In the genomic region with DNA sequence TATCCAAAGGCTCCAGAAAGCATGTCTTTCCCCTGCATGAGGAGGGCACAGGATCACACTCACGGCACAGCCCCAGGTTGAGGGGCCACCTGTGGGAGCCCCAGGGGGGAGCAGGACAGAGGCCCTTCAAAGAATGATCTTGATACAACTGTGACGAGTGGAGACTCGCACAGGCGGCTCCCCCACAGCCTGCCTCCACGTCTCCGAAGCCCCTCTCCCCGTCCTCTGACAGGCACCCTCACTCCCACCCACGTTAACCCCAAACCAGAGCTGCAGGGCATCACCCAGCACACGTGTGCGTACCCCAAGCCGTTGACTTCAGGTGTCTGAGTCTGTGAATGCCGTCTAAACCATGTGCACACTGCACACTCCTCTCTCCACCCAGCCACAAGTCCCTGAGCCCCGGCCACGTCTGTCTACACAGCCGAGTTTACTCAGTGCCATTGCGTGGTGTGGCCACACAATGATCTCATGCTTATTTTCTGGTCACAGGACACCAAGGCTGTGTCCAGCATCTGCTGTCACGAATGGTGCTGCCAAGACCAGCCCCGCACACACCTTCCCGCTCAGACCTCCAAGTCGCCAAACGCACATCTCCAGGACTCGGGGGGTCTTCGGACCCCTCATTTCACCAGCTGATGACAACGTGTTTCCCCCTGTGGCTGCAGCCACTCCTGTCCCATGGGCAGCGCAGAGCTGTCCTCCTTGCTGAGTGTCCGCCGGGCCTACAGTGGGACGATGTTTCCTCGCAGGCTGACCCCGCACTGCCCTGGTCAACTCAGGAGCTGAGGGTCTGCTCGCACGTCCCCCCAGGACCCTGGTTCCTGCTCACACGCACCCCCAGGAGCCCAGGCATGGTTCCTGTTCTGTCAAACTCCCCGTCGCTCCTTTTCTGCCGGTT, we compare ENCODE assay signal across 21 cellular contexts.
A peak's percentile ranks its signal among the peaks of the same experiment; 100 is the strongest.
DNase-seq lines count a peak whose midpoint lies in the region; ATAC-seq and TF ChIP-seq lines count a peak whose summit lies in the region.
"Had no signal": no experiment of that assay in that cellular context is flagged by ENCODE, and none has a peak within 500 bp of the region (broad histone marks: within the 10 kb centered on the region; RNA-seq: fewer than 3 reads in every experiment).

No MANE protein-coding gene starts in this region.

- H3K27me3 Mint-ChIP-seq in activated T-cell treated with anti-CD3 and anti-CD28 coated beads, Interleukin-2, amount 50 U/mL, for 24 hours = no peaks in the 10 kb centered on the region
- H3K27me3 Mint-ChIP-seq in activated T-cell treated with anti-CD3 and anti-CD28 coated beads, Interleukin-2, amount 50 U/mL, for 72 hours (ENCODE audit: low read depth) = no peaks in the 10 kb centered on the region
- no peaks in the 10 kb centered on the region for H3K27me3 Mint-ChIP-seq in stimulated activated naive B cell treated with anti-CD40 and anti-IgM and Interleukin-4, amounts not matched to agents 10 μg/mL and 1 μg/mL and 100 μg/mL, for 72 hours
- H3K27me3 Mint-ChIP-seq: activated naive CD8-positive, alpha-beta T cell; naive thymus-derived CD4-positive, alpha-beta T cell had no signal

- no peak overlapping the region for H3K4me3 Mint-ChIP-seq in activated T-cell treated with anti-CD3 and anti-CD28 coated beads, Interleukin-2, amount 50 U/mL, for 24 hours
- no peak overlapping the region for H3K4me3 Mint-ChIP-seq in activated T-cell treated with anti-CD3 and anti-CD28 coated beads, Interleukin-2, amount 50 U/mL, for 72 hours
- no peak overlapping the region for H3K4me3 Mint-ChIP-seq in stimulated activated naive B cell treated with anti-CD40 and anti-IgM and Interleukin-4, amounts not matched to agents 10 μg/mL and 1 μg/mL and 100 μg/mL, for 72 hours
- H3K4me3 Mint-ChIP-seq in stimulated activated effector memory CD8-positive, alpha-beta T cell treated with anti-CD3 and anti-CD28 coated beads, Interleukin-12 subunit alpha, Interleukin-12 subunit beta, amount 100 ng/mL, for 72 hours = no peak overlapping the region
- H3K4me3 Mint-ChIP-seq: activated naive CD8-positive, alpha-beta T cell; activated T-helper 1 cell treated with anti-CD3 and anti-CD28 coated beads, Interleukin-12 subunit alpha, Interleukin-12 subunit beta, Interleukin-2, Interleukin-4 antibody, amounts not matched to agents 30 ng/mL and 10 ng/mL and 1 ng/mL, durations not matched to agents 14 hours and 24 hours and 36 hours; naive thymus-derived CD4-positive, alpha-beta T cell had no signal

- H3K9me3 ChIP-seq in Peyer's patch = no peaks in the 10 kb centered on the region
- peaks cover 5% of the 10 kb centered on the region for H3K9me3 ChIP-seq in lower lobe of right lung
- H3K9me3 ChIP-seq in SJCRH30 (replicated peaks) = no peaks in the 10 kb centered on the region; the same call in 1 of the 2 replicates
- H3K9me3 ChIP-seq: A549, uterus had no signal

- H3K36me3 ChIP-seq in Peyer's patch = no peaks in the 10 kb centered on the region
- H3K36me3 ChIP-seq in lower lobe of right lung = no peaks in the 10 kb centered on the region
- no peaks in the 10 kb centered on the region for H3K36me3 ChIP-seq in SJCRH30
- H3K36me3 ChIP-seq: BE2C, right lobe of liver, uterus had no signal

- no peak for TF ChIP-seq POLR2A in Peyer's patch (IDR thresholded peaks at IDR 0.05)

- H3K4me1 Mint-ChIP-seq in activated T-cell treated with anti-CD3 and anti-CD28 coated beads, Interleukin-2, amount 50 U/mL, for 24 hours (ENCODE audit: low read depth) = peaks cover 1% of the 10 kb centered on the region
- H3K4me1 Mint-ChIP-seq in activated T-cell treated with anti-CD3 and anti-CD28 coated beads, Interleukin-2, amount 50 U/mL, for 72 hours (ENCODE audit: low read depth) = peaks cover 8% of the 10 kb centered on the region
- H3K4me1 Mint-ChIP-seq in stimulated activated naive B cell treated with anti-CD40 and anti-IgM and Interleukin-4, amounts not matched to agents 10 μg/mL and 1 μg/mL and 100 μg/mL, for 72 hours = peaks cover 2 to 6% of the 10 kb centered on the region in 2 donors
- peaks cover 15% of the 10 kb centered on the region for H3K4me1 Mint-ChIP-seq in stimulated activated effector memory CD8-positive, alpha-beta T cell treated with anti-CD3 and anti-CD28 coated beads, Interleukin-12 subunit alpha, Interleukin-12 subunit beta, amount 100 ng/mL, for 72 hours

- intact Hi-C loops in lower lobe of right lung (cut with DNase I) = no loop called here

- H3K36me3 Mint-ChIP-seq in activated T-cell treated with anti-CD3 and anti-CD28 coated beads, Interleukin-2, amount 50 U/mL, for 24 hours (ENCODE audit: low read depth) = peaks cover 54% of the 10 kb centered on the region
- H3K36me3 Mint-ChIP-seq in activated T-cell treated with anti-CD3 and anti-CD28 coated beads, Interleukin-2, amount 50 U/mL, for 72 hours (ENCODE audit: insufficient read depth in 2 of 2) = no peaks in the 10 kb centered on the region
- peaks cover 13 to 20% of the 10 kb centered on the region in 2 donors for H3K36me3 Mint-ChIP-seq in stimulated activated naive B cell treated with anti-CD40 and anti-IgM and Interleukin-4, amounts not matched to agents 10 μg/mL and 1 μg/mL and 100 μg/mL, for 72 hours
- peaks cover 5% of the 10 kb centered on the region for H3K36me3 Mint-ChIP-seq in stimulated activated effector memory CD8-positive, alpha-beta T cell treated with anti-CD3 and anti-CD28 coated beads, Interleukin-12 subunit alpha, Interleukin-12 subunit beta, amount 100 ng/mL, for 72 hours

- H3K9me3 Mint-ChIP-seq in activated T-cell treated with anti-CD3 and anti-CD28 coated beads, Interleukin-2, amount 50 U/mL, for 24 hours = no peaks in the 10 kb centered on the region
- H3K9me3 Mint-ChIP-seq in activated T-cell treated with anti-CD3 and anti-CD28 coated beads, Interleukin-2, amount 50 U/mL, for 72 hours = no peaks in the 10 kb centered on the region
- H3K9me3 Mint-ChIP-seq in stimulated activated naive B cell treated with anti-CD40 and anti-IgM and Interleukin-4, amounts not matched to agents 10 μg/mL and 1 μg/mL and 100 μg/mL, for 72 hours = peaks cover 0 to 7% of the 10 kb centered on the region in 2 donors
- H3K9me3 Mint-ChIP-seq in stimulated activated effector memory CD8-positive, alpha-beta T cell treated with anti-CD3 and anti-CD28 coated beads, Interleukin-12 subunit alpha, Interleukin-12 subunit beta, amount 100 ng/mL, for 72 hours = no peaks in the 10 kb centered on the region

- peak; percentile 22 for DNase-seq in activated T-cell treated with anti-CD3 and anti-CD28 coated beads, Interleukin-2, amount 50 U/mL, for 24 hours
- DNase-seq in activated T-cell treated with anti-CD3 and anti-CD28 coated beads, Interleukin-2, amount 50 U/mL, for 72 hours = no peak
- peak in 2 of 3 donors; percentile 26 to 29 for DNase-seq in Peyer's patch
- DNase-seq in lower lobe of right lung = no peak
- no peak for DNase-seq in stimulated activated naive B cell treated with anti-CD40 and anti-IgM and Interleukin-4, amounts not matched to agents 10 μg/mL and 1 μg/mL and 100 μg/mL, for 72 hours
- DNase-seq in stimulated activated effector memory CD8-positive, alpha-beta T cell treated with anti-CD3 and anti-CD28 coated beads, Interleukin-12 subunit alpha, Interleukin-12 subunit beta, amount 100 ng/mL, for 72 hours (ENCODE audit: low spot score in 2 of 2) = no peak
- DNase-seq in SJCRH30 = no peak
- DNase-seq: activated CD4-positive, alpha-beta T cell treated with anti-CD3 and anti-CD28 coated beads for 4 hours; BE2C; naive thymus-derived CD4-positive, alpha-beta T cell; NCI-H187; NCI-H524 treated with DMSO at 0.1 percent for 48 hours; stimulated activated CD4-positive, alpha-beta T cell treated with anti-CD3 and anti-CD28 coated beads, Interleukin-15, amount 100 ng/mL, for 24 hours; T-helper 2 cell; uterus had no signal

- H3K27ac Mint-ChIP-seq in activated T-cell treated with anti-CD3 and anti-CD28 coated beads, Interleukin-2, amount 50 U/mL, for 24 hours = no peak overlapping the region
- no peak overlapping the region for H3K27ac Mint-ChIP-seq in activated T-cell treated with anti-CD3 and anti-CD28 coated beads, Interleukin-2, amount 50 U/mL, for 72 hours
- H3K27ac Mint-ChIP-seq in stimulated activated naive B cell treated with anti-CD40 and anti-IgM and Interleukin-4, amounts not matched to agents 10 μg/mL and 1 μg/mL and 100 μg/mL, for 72 hours = peak overlapping the region; percentile 57
- H3K27ac Mint-ChIP-seq in stimulated activated effector memory CD8-positive, alpha-beta T cell treated with anti-CD3 and anti-CD28 coated beads, Interleukin-12 subunit alpha, Interleukin-12 subunit beta, amount 100 ng/mL, for 72 hours = no peak overlapping the region
- H3K27ac Mint-ChIP-seq: activated naive CD8-positive, alpha-beta T cell; activated T-helper 1 cell treated with anti-CD3 and anti-CD28 coated beads, Interleukin-12 subunit alpha, Interleukin-12 subunit beta, Interleukin-2, Interleukin-4 antibody, amounts not matched to agents 30 ng/mL and 10 ng/mL and 1 ng/mL, durations not matched to agents 14 hours and 24 hours and 36 hours had no signal

- no peak overlapping the region for H3K4me3 ChIP-seq in Peyer's patch
- no peak overlapping the region for H3K4me3 ChIP-seq in lower lobe of right lung
- H3K4me3 ChIP-seq in SJCRH30 = no peak overlapping the region
- H3K4me3 ChIP-seq: A549, right lobe of liver, uterus had no signal

- H3K4me1 ChIP-seq in Peyer's patch = no peaks in the 10 kb centered on the region
- no peaks in the 10 kb centered on the region for H3K4me1 ChIP-seq in lower lobe of right lung
- no peaks in the 10 kb centered on the region for H3K4me1 ChIP-seq in SJCRH30
- H3K4me1 ChIP-seq: A549, BE2C, right lobe of liver, uterus had no signal

- TF ChIP-seq CTCF in Peyer's patch (IDR thresholded peaks at IDR 0.05) = no peak
- TF ChIP-seq CTCF in lower lobe of right lung (IDR thresholded peaks at IDR 0.05) = no peak

- ATAC-seq in activated T-cell treated with anti-CD3 and anti-CD28 coated beads, Interleukin-2, amount 50 U/mL, for 72 hours (replicated peaks in 1 of 2) = no peak
- ATAC-seq in lower lobe of right lung = no peak
- ATAC-seq in stimulated activated naive B cell treated with anti-CD40 and anti-IgM and Interleukin-4, amounts not matched to agents 10 μg/mL and 1 μg/mL and 100 μg/mL, for 72 hours (replicated peaks) = no peak
- ATAC-seq in stimulated activated effector memory CD8-positive, alpha-beta T cell treated with anti-CD3 and anti-CD28 coated beads, Interleukin-12 subunit alpha, Interleukin-12 subunit beta, amount 100 ng/mL, for 72 hours = no peak
- ATAC-seq in HG03442 (IDR thresholded peaks at IDR 0.05; ENCODE audit: unreplicated experiment) = no peak
- ATAC-seq: naive thymus-derived CD4-positive, alpha-beta T cell had no signal

- no peaks in the 10 kb centered on the region for H3K27me3 ChIP-seq in Peyer's patch
- no peaks in the 10 kb centered on the region for H3K27me3 ChIP-seq in lower lobe of right lung (ENCODE audit: low read depth)
- H3K27me3 ChIP-seq in SJCRH30 = peaks cover 25% of the 10 kb centered on the region
- H3K27me3 ChIP-seq: BE2C, right lobe of liver, uterus had no signal

- H3K27ac ChIP-seq in Peyer's patch (no peak overlapping the region), lower lobe of right lung (peak overlapping the region; percentile 76), SJCRH30 (no peak overlapping the region)
- H3K27ac ChIP-seq: A549, epithelial cell of prostate, right lobe of liver, uterus had no signal

Comparison
In these comparisons a context has a peak if more than half of its experiments do, and no peak if none do; other contexts are left out.
1. DNase-seq: peak in activated T-cell treated with anti-CD3 and anti-CD28 coated beads, Interleukin-2, amount 50 U/mL, for 24 hours (single experiment) and Peyer's patch (2 of 3); none in activated T-cell treated with anti-CD3 and anti-CD28 coated beads, Interleukin-2, amount 50 U/mL, for 72 hours (0 of 2), lower lobe of right lung (single experiment), stimulated activated naive B cell treated with anti-CD40 and anti-IgM and Interleukin-4, amounts not matched to agents 10 μg/mL and 1 μg/mL and 100 μg/mL, for 72 hours (single experiment), stimulated activated effector memory CD8-positive, alpha-beta T cell treated with anti-CD3 and anti-CD28 coated beads, Interleukin-12 subunit alpha, Interleukin-12 subunit beta, amount 100 ng/mL, for 72 hours (0 of 2) and SJCRH30 (0 of 2).